ENCODE assay signal across 22 cellular contexts in genomic region chr2:176934869-176935415, GRCh38.
"Had no signal": no experiment of that assay in that cellular context is flagged by ENCODE, and none has a peak within 500 bp of the region (broad histone marks: within the 10 kb centered on the region; RNA-seq: fewer than 3 reads in every experiment).

No MANE protein-coding gene starts in this region.

- H3K4me1 ChIP-seq: right atrium auricular region, testis had no signal

- H3K4me3 Mint-ChIP-seq: activated CD4-positive, alpha-beta T cell treated with anti-CD3 and anti-CD28 coated beads, Interleukin-2, amount 10 ng/mL, durations not matched to agents 7 days and 5 days; activated CD8-positive, alpha-beta T cell treated with anti-CD3 and anti-CD28 coated beads, Interleukin-2, amount 10 ng/mL, durations not matched to agents 7 days and 5 days; activated naive CD4-positive, alpha-beta T cell treated with anti-CD3 and anti-CD28 coated beads for 36 hours; activated naive CD8-positive, alpha-beta T cell treated with anti-CD3 and anti-CD28 coated beads, Interleukin-2, amount 50 U/mL, for 24 hours; activated T-cell treated with anti-CD3 and anti-CD28 coated beads, Interleukin-2, amount 50 U/mL, for 24 hours; nephron progenitor cell; type B pancreatic cell had no signal

- H3K36me3 Mint-ChIP-seq: type B pancreatic cell had no signal

- H3K36me3 ChIP-seq: brain microvascular endothelial cell, right atrium auricular region had no signal

- H3K27ac ChIP-seq: brain microvascular endothelial cell, right atrium auricular region, testis had no signal

- H3K27me3 ChIP-seq: brain microvascular endothelial cell, right atrium auricular region, testis had no signal

- ATAC-seq: activated CD8-positive, alpha-beta T cell treated with anti-CD3 and anti-CD28 coated beads, Interleukin-2, amount 10 ng/mL, durations not matched to agents 7 days and 5 days; activated naive CD8-positive, alpha-beta T cell treated with anti-CD3 and anti-CD28 coated beads, Interleukin-2, amount 50 U/mL, for 24 hours; esophagus mucosa; left colon had no signal

- H3K27ac Mint-ChIP-seq: activated CD4-positive, alpha-beta T cell treated with anti-CD3 and anti-CD28 coated beads, Interleukin-2, amount 10 ng/mL, durations not matched to agents 7 days and 5 days; activated CD8-positive, alpha-beta T cell treated with anti-CD3 and anti-CD28 coated beads, Interleukin-2, amount 10 ng/mL, durations not matched to agents 7 days and 5 days; activated naive CD4-positive, alpha-beta T cell treated with anti-CD3 and anti-CD28 coated beads for 36 hours; activated naive CD8-positive, alpha-beta T cell treated with anti-CD3 and anti-CD28 coated beads, Interleukin-2, amount 50 U/mL, for 24 hours; activated T-cell treated with anti-CD3 and anti-CD28 coated beads, Interleukin-2, amount 50 U/mL, for 24 hours; nephron progenitor cell; type B pancreatic cell had no signal

- H3K9me3 Mint-ChIP-seq: activated CD4-positive, alpha-beta T cell treated with anti-CD3 and anti-CD28 coated beads, Interleukin-2, amount 10 ng/mL, durations not matched to agents 7 days and 5 days; activated naive CD4-positive, alpha-beta T cell treated with anti-CD3 and anti-CD28 coated beads for 36 hours; activated naive CD8-positive, alpha-beta T cell treated with anti-CD3 and anti-CD28 coated beads, Interleukin-2, amount 50 U/mL, for 24 hours; activated T-cell treated with anti-CD3 and anti-CD28 coated beads, Interleukin-2, amount 50 U/mL, for 24 hours; nephron progenitor cell; type B pancreatic cell had no signal

- H3K9me3 ChIP-seq: right atrium auricular region, testis had no signal

- FAIRE-seq: colon, small intestine had no signal

- DNase-seq: activated CD4-positive, alpha-beta T cell treated with anti-CD3 and anti-CD28 coated beads, Interleukin-2, amount 10 ng/mL, durations not matched to agents 7 days and 5 days; activated CD8-positive, alpha-beta T cell treated with anti-CD3 and anti-CD28 coated beads, Interleukin-2, amount 10 ng/mL, durations not matched to agents 7 days and 5 days; activated naive CD4-positive, alpha-beta T cell treated with anti-CD3 and anti-CD28 coated beads for 36 hours; activated naive CD8-positive, alpha-beta T cell treated with anti-CD3 and anti-CD28 coated beads, Interleukin-2, amount 50 U/mL, for 24 hours; activated T-cell treated with anti-CD3 and anti-CD28 coated beads, Interleukin-2, amount 50 U/mL, for 24 hours; anterior cingulate cortex; brain microvascular endothelial cell; central memory CD4-positive, alpha-beta T cell; islet precursor cell; left colon; mammary epithelial cell; nephron progenitor cell; nucleus accumbens; posterior cingulate gyrus; stimulated activated CD4-positive, alpha-beta T cell treated with anti-CD3 and anti-CD28 coated beads, Interleukin-4, amount 100 ng/mL, for 1 hour; T-helper 9 cell; testis had no signal

- H3K4me3 ChIP-seq: right atrium auricular region, testis had no signal

- H3K27me3 Mint-ChIP-seq: activated CD4-positive, alpha-beta T cell treated with anti-CD3 and anti-CD28 coated beads, Interleukin-2, amount 10 ng/mL, durations not matched to agents 7 days and 5 days; activated naive CD8-positive, alpha-beta T cell treated with anti-CD3 and anti-CD28 coated beads, Interleukin-2, amount 50 U/mL, for 24 hours had no signal
